ENCODE assay signal across 1 cellular context in genomic region chr5:179261301-179262125, GRCh38.
A peak's percentile ranks its signal among the peaks of the same experiment; 100 is the strongest.
TF ChIP-seq lines count a peak whose summit lies in the region.

No MANE protein-coding gene starts in this region.

TF ChIP-seq in HepG2, 621 proteins besides CTCF, POLR2A, EP300 and RAD21 (continued from another document and continues in another):
- no peak for TF ChIP-seq FOXC1 (CRISPR knock-in tag; IDR thresholded peaks at IDR 0.05; ENCODE audit: borderline replicate concordance)
- no peak for TF ChIP-seq TCF7L2 (IDR thresholded peaks at IDR 0.05; ENCODE audit: low read depth, low read length)
- TF ChIP-seq HDAC1 (CRISPR knock-in tag; IDR thresholded peaks at IDR 0.05): no peak
- no peak for TF ChIP-seq TOE1 (CRISPR knock-in tag; IDR thresholded peaks at IDR 0.05)
- TF ChIP-seq U2AF1 (optimal IDR thresholded peaks at IDR 0.05; ENCODE audit: low read depth, low read length): no peak
- TF ChIP-seq ZNF30 (CRISPR knock-in tag; IDR thresholded peaks at IDR 0.05): no peak
- TF ChIP-seq DMTF1 (CRISPR knock-in tag; IDR thresholded peaks at IDR 0.05): no peak
- TF ChIP-seq HNF1B (CRISPR knock-in tag; IDR thresholded peaks at IDR 0.05): no peak
- TF ChIP-seq SP2 (CRISPR knock-in tag; IDR thresholded peaks at IDR 0.05): no peak
- TF ChIP-seq HOXA9 (CRISPR knock-in tag; IDR thresholded peaks at IDR 0.05; ENCODE audit: borderline replicate concordance): no peak
- TF ChIP-seq ELF3 (CRISPR knock-in tag; IDR thresholded peaks at IDR 0.05): no peak
- TF ChIP-seq MEIS1 (CRISPR knock-in tag; IDR thresholded peaks at IDR 0.05; ENCODE audit: borderline replicate concordance): no peak
- TF ChIP-seq ZNF513 (CRISPR knock-in tag; conservative IDR thresholded peaks at IDR 0.05): no peak
- TF ChIP-seq ZSCAN22 (CRISPR knock-in tag; IDR thresholded peaks at IDR 0.05): no peak
- no peak for TF ChIP-seq ZSCAN30 (CRISPR knock-in tag; IDR thresholded peaks at IDR 0.05)
- TF ChIP-seq ZNF12 (CRISPR knock-in tag; IDR thresholded peaks at IDR 0.05): no peak
- no peak for TF ChIP-seq DZIP1 (CRISPR knock-in tag; IDR thresholded peaks at IDR 0.05)
- no peak for TF ChIP-seq MXI1 (IDR thresholded peaks at IDR 0.05; ENCODE audit: borderline replicate concordance, low read depth, low read length)
- no peak for TF ChIP-seq ZNF362 (CRISPR knock-in tag; IDR thresholded peaks at IDR 0.05; ENCODE audit: borderline replicate concordance)
- no peak for TF ChIP-seq ZNF616 (CRISPR knock-in tag; IDR thresholded peaks at IDR 0.05; ENCODE audit: low read depth)
- no peak for TF ChIP-seq ARNTL (CRISPR knock-in tag; IDR thresholded peaks at IDR 0.05)
- TF ChIP-seq NFIB (CRISPR knock-in tag; IDR thresholded peaks at IDR 0.05; ENCODE audit: borderline replicate concordance): no peak
- TF ChIP-seq KAT8 (CRISPR knock-in tag; IDR thresholded peaks at IDR 0.05): 0 out of 2 replicates have a peak, but pooled peaks have one; percentile 39
- TF ChIP-seq ZBTB10 (CRISPR knock-in tag; IDR thresholded peaks at IDR 0.05; ENCODE audit: borderline replicate concordance): 0 out of 2 replicates have a peak, but pooled peaks have one; percentile 13
- TF ChIP-seq NR1H2 (CRISPR knock-in tag; IDR thresholded peaks at IDR 0.05; ENCODE audit: borderline replicate concordance, low read depth): no peak
- TF ChIP-seq RNF2 (conservative IDR thresholded peaks at IDR 0.05; ENCODE audit: low read depth): no peak
- TF ChIP-seq NCOA2 (CRISPR knock-in tag; IDR thresholded peaks at IDR 0.05): no peak
- TF ChIP-seq MIXL1 (CRISPR knock-in tag; IDR thresholded peaks at IDR 0.05): 0 out of 2 replicates have a peak, but pooled peaks have one; percentile 27
- TF ChIP-seq ZNF841 (CRISPR knock-in tag; IDR thresholded peaks at IDR 0.05; ENCODE audit: borderline replicate concordance): no peak
- TF ChIP-seq RBAK (CRISPR knock-in tag; IDR thresholded peaks at IDR 0.05): no peak
- peak; percentile 19; the same call in 1 of the 2 replicates for TF ChIP-seq FOXP4 (CRISPR knock-in tag; IDR thresholded peaks at IDR 0.05)
- TF ChIP-seq DPF2 (CRISPR knock-in tag; IDR thresholded peaks at IDR 0.05; ENCODE audit: borderline replicate concordance, low read depth): no peak
- peak; percentile 38; the same call in 1 of the 2 replicates for TF ChIP-seq SMC3 (IDR thresholded peaks at IDR 0.05; ENCODE audit: low read length)
- TF ChIP-seq ZNF552 (CRISPR knock-in tag; IDR thresholded peaks at IDR 0.05; ENCODE audit: borderline replicate concordance): no peak
- no peak for TF ChIP-seq ATF4 (CRISPR knock-in tag; IDR thresholded peaks at IDR 0.05)
- no peak for TF ChIP-seq ZNF546 (CRISPR knock-in tag; conservative IDR thresholded peaks at IDR 0.05)
- TF ChIP-seq AGO2 (optimal IDR thresholded peaks at IDR 0.05; ENCODE audit: low read depth, low read length): no peak
- TF ChIP-seq SP4 (CRISPR knock-in tag; IDR thresholded peaks at IDR 0.05): 0 out of 2 replicates have a peak, but pooled peaks have one; percentile 30
- TF ChIP-seq ZNF275 (CRISPR knock-in tag; IDR thresholded peaks at IDR 0.05; ENCODE audit: borderline replicate concordance): no peak
- peak; percentile 17; the same call in 1 of the 2 replicates for TF ChIP-seq ETV5 (CRISPR knock-in tag; IDR thresholded peaks at IDR 0.05; ENCODE audit: borderline replicate concordance)
- no peak for TF ChIP-seq ARHGAP35 (CRISPR knock-in tag; IDR thresholded peaks at IDR 0.05; ENCODE audit: borderline replicate concordance)
- TF ChIP-seq REXO4 (CRISPR knock-in tag; IDR thresholded peaks at IDR 0.05; ENCODE audit: borderline replicate concordance): no peak
- 0 out of 2 replicates have a peak, but pooled peaks have one; percentile 18 for TF ChIP-seq ARID5B (CRISPR knock-in tag; IDR thresholded peaks at IDR 0.05)
